Comparison of ENCODE assay signal across 9 cellular contexts in the genomic region with DNA sequence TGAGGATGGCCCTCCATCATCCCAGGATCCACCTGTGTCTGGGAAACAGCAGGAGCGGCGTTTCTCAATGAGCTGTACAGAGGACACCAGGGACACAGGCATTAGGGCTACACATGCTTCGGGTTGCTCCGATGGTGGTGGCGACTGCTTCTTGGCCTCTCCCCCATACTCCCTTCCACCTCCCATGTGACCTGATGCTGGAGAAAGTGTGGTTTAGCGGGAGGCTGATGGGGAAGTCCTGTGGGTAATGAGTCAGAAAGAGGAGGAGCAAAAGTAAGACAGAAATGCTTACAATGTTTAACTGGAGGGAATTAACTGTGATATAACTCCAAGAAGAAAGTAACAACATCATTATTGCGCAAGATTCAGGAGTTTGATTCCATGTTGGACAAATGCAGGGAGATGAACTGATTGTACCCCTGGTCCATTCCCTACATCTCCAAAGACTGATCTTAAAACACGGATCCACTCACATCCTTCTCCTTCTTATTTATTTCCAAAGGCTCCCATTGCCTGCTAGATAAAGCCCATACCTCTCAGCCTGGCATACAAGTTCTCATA.
A peak's percentile ranks its signal among the peaks of the same experiment; 100 is the strongest.
DNase-seq lines count a peak whose midpoint lies in the region; ATAC-seq and TF ChIP-seq lines count a peak whose summit lies in the region.
"Had no signal": no experiment of that assay in that cellular context is flagged by ENCODE, and none has a peak within 500 bp of the region (broad histone marks: within the 10 kb centered on the region; RNA-seq: fewer than 3 reads in every experiment).

No MANE protein-coding gene starts in this region.

- no peak overlapping the region for H3K9ac ChIP-seq in smooth muscle cell (ENCODE audit: low read depth)

- no peak for TF ChIP-seq CTCF in smooth muscle cell (IDR thresholded peaks at IDR 0.05; ENCODE audit: borderline replicate concordance, insufficient read depth, poor library complexity, severe bottlenecking)
- no peak for TF ChIP-seq CTCF in Peyer's patch (IDR thresholded peaks at IDR 0.05)

- peaks cover 32% of the 10 kb centered on the region for H3K27me3 Mint-ChIP-seq in activated CD8-positive, alpha-beta T cell treated with anti-CD3 and anti-CD28 coated beads, Interleukin-2, amount 10 ng/mL, durations not matched to agents 7 days and 5 days (ENCODE audit: low read depth)

- no peaks in the 10 kb centered on the region for H4K20me1 ChIP-seq in smooth muscle cell (ENCODE audit: low read depth)

- no peak for TF ChIP-seq POLR2A in Peyer's patch (IDR thresholded peaks at IDR 0.05)

- no peak overlapping the region for H2AFZ ChIP-seq in smooth muscle cell (ENCODE audit: low read depth)

- DNase-seq in activated CD4-positive, alpha-beta T cell treated with anti-CD3 and anti-CD28 coated beads for 48 hours, result peak; percentile 56
- DNase-seq in activated CD4-positive, alpha-beta T cell treated with anti-CD3 and anti-CD28 coated beads for 1 hour, result no peak
- DNase-seq in activated CD8-positive, alpha-beta T cell treated with anti-CD3 and anti-CD28 coated beads, Interleukin-2, amount 10 ng/mL, durations not matched to agents 7 days and 5 days, result peak; percentile 75
- DNase-seq in smooth muscle cell (lab: John Stamatoyannopoulos, UW; ENCODE audit: unreplicated experiment), result no peak
- no peak for DNase-seq in NCI-H748 treated with DMSO at 0.1 percent for 48 hours (lab: John Stamatoyannopoulos, UW)
- no peak for DNase-seq in Peyer's patch
- DNase-seq: activated effector memory CD4-positive, alpha-beta T cell treated with anti-CD3 and anti-CD28 coated beads, Interleukin-2, amount 50 U/mL, for 16 hours had no signal

- H3K9me3 ChIP-seq in smooth muscle cell (replicated peaks; ENCODE audit: low read depth) (no peaks in the 10 kb centered on the region), Peyer's patch (no peaks in the 10 kb centered on the region)

- H3K4me1 Mint-ChIP-seq in activated CD8-positive, alpha-beta T cell treated with anti-CD3 and anti-CD28 coated beads, Interleukin-2, amount 10 ng/mL, durations not matched to agents 7 days and 5 days (ENCODE audit: low read depth), result peaks cover 25% of the 10 kb centered on the region

- CTCF ChIA-PET in activated CD8-positive, alpha-beta T cell treated with anti-CD3 and anti-CD28 coated beads, Interleukin-2, amount 10 ng/mL, durations not matched to agents 7 days and 5 days (lab: Charles Lee), result no interaction called here

- peak overlapping the region; percentile 37 for H3K4me2 ChIP-seq in smooth muscle cell

- H3K27ac ChIP-seq in smooth muscle cell (ENCODE audit: low read depth), result no peak overlapping the region
- no peak overlapping the region for H3K27ac ChIP-seq in Peyer's patch

- no peak overlapping the region for H3K27ac Mint-ChIP-seq in activated CD8-positive, alpha-beta T cell treated with anti-CD3 and anti-CD28 coated beads, Interleukin-2, amount 10 ng/mL, durations not matched to agents 7 days and 5 days

- no peaks in the 10 kb centered on the region for H3K79me2 ChIP-seq in smooth muscle cell (ENCODE audit: low read depth)

- H3K36me3 Mint-ChIP-seq in activated CD8-positive, alpha-beta T cell treated with anti-CD3 and anti-CD28 coated beads, Interleukin-2, amount 10 ng/mL, durations not matched to agents 7 days and 5 days (ENCODE audit: low read depth), result no peaks in the 10 kb centered on the region

- no peaks in the 10 kb centered on the region for H3K4me1 ChIP-seq in smooth muscle cell (ENCODE audit: low read depth)
- H3K4me1 ChIP-seq in Peyer's patch, result no peaks in the 10 kb centered on the region

- H3K4me3 ChIP-seq in smooth muscle cell, result no peak overlapping the region
- no peak overlapping the region for H3K4me3 ChIP-seq in Peyer's patch

- H3K27me3 ChIP-seq in smooth muscle cell (ENCODE audit: low read depth), result no peaks in the 10 kb centered on the region
- H3K27me3 ChIP-seq in Peyer's patch, result no peaks in the 10 kb centered on the region

- WGBS in smooth muscle cell (ENCODE audit: low lambda C conversion rate), result 55% methylated on average over 8 of the region's 8 CpGs

- H3K9me3 Mint-ChIP-seq in activated CD8-positive, alpha-beta T cell treated with anti-CD3 and anti-CD28 coated beads, Interleukin-2, amount 10 ng/mL, durations not matched to agents 7 days and 5 days (ENCODE audit: insufficient read depth), result no peaks in the 10 kb centered on the region

- H3F3A ChIP-seq in smooth muscle cell (ENCODE audit: low read depth), result no peaks in the 10 kb centered on the region

- no peak overlapping the region for H3K4me3 Mint-ChIP-seq in activated CD8-positive, alpha-beta T cell treated with anti-CD3 and anti-CD28 coated beads, Interleukin-2, amount 10 ng/mL, durations not matched to agents 7 days and 5 days

- peak; percentile 87 for ATAC-seq in HG03378 (IDR thresholded peaks at IDR 0.05; ENCODE audit: unreplicated experiment)
- peak; percentile 92 for ATAC-seq in activated CD8-positive, alpha-beta T cell treated with anti-CD3 and anti-CD28 coated beads, Interleukin-2, amount 10 ng/mL, durations not matched to agents 7 days and 5 days
- no peak for ATAC-seq in GM21723 (IDR thresholded peaks at IDR 0.05; ENCODE audit: unreplicated experiment)

- POLR2A ChIA-PET in activated CD8-positive, alpha-beta T cell treated with anti-CD3 and anti-CD28 coated beads, Interleukin-2, amount 10 ng/mL, durations not matched to agents 7 days and 5 days (lab: Charles Lee), result no interaction called here

- H3K36me3 ChIP-seq in smooth muscle cell (ENCODE audit: low read depth), result no peaks in the 10 kb centered on the region
- no peaks in the 10 kb centered on the region for H3K36me3 ChIP-seq in Peyer's patch

Comparison
In these comparisons a context has a peak if more than half of its experiments do, and no peak if none do; other contexts are left out.
1. DNase-seq: peak in activated CD4-positive, alpha-beta T cell treated with anti-CD3 and anti-CD28 coated beads for 48 hours (single experiment) and activated CD8-positive, alpha-beta T cell treated with anti-CD3 and anti-CD28 coated beads, Interleukin-2, amount 10 ng/mL, durations not matched to agents 7 days and 5 days (single experiment); none in activated CD4-positive, alpha-beta T cell treated with anti-CD3 and anti-CD28 coated beads for 1 hour (single experiment), smooth muscle cell (single experiment), NCI-H748 treated with DMSO at 0.1 percent for 48 hours (single experiment) and Peyer's patch (0 of 3).